ENCODE assay signal across 19 cellular contexts in the genomic region with DNA sequence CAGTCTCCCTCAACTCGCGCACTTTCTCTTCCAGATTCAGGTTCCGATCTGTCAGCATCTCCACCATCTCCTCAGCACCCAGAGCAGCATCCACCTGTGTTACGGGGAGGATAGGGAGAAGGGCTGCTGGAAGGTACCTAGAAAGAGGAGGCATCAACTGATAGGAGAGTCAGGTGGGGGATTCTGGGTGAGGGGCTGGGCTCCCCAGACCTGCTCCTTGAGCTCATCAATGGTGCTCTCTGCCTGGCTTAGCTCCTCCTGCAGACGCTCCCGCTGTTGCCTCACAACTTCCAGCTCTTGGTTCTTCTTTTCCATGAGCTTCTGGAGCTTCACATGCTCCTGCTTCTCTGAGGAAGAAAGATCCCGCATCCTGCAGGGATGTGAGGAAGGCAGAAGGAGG. TPM values are rescaled to one million over a fixed set of nuclear protein-coding genes. Genes with fewer than 3 reads are reported as not detected.
A peak's percentile ranks its signal among the peaks of the same experiment; 100 is the strongest.
DNase-seq lines count a peak whose midpoint lies in the region; ATAC-seq and TF ChIP-seq lines count a peak whose summit lies in the region.
"Had no signal": no experiment of that assay in that cellular context is flagged by ENCODE, and none has a peak within 500 bp of the region (broad histone marks: within the 10 kb centered on the region; RNA-seq: fewer than 3 reads in every experiment).

No MANE protein-coding gene starts in this region.

- no peak overlapping the region for H3K27ac Mint-ChIP-seq in Calu3 (ENCODE audit: unreplicated experiment)
- no peak overlapping the region for H3K27ac Mint-ChIP-seq in chondrocyte (ENCODE audit: unreplicated experiment)
- H3K27ac Mint-ChIP-seq: CD4-positive, alpha-beta T cell; CD8-positive, alpha-beta T cell had no signal

- H3K27me3 Mint-ChIP-seq in Calu3 (ENCODE audit: unreplicated experiment) (no peaks in the 10 kb centered on the region), chondrocyte (ENCODE audit: low read depth) (no peaks in the 10 kb centered on the region)
- H3K27me3 Mint-ChIP-seq: CD4-positive, alpha-beta T cell had no signal

- CTCF ChIA-PET in Calu3 (lab: Charles Lee): interaction anchor here (0.5 to 1.2 kb wide), 2 partner anchors 21 to 474 kb away, joined by 3 read pairs; no protein-coding TSS in a partner anchor

- TSS peak; percentile 83 for BruUV-seq in Calu3 (replicated peaks; lab: Mats Ljungman, UMichigan)

- H3K9me3 Mint-ChIP-seq in Calu3 (ENCODE audit: low read depth, unreplicated experiment) (no peaks in the 10 kb centered on the region), chondrocyte (ENCODE audit: low read depth) (no peaks in the 10 kb centered on the region)
- H3K9me3 Mint-ChIP-seq: CD14-positive monocyte; CD4-positive, alpha-beta T cell; CD8-positive, alpha-beta T cell had no signal

- DNase-seq in Calu3 (no peak), chondrocyte (ENCODE audit: low spot score) (peak; percentile 53), mesenteric fat pad (ENCODE audit: low spot score) (peak; percentile 53), GM10266 (ENCODE audit: extremely low spot score) (no peak), DMS153 (lab: John Stamatoyannopoulos, UW) (no peak), foreskin melanocyte (no peak)
- DNase-seq: 8988T; ACHN; BE2C; C1 segment of cervical spinal cord; Caco-2; CD4-positive, alpha-beta T cell; CD8-positive, alpha-beta T cell; DMS 273 treated with DMSO at 0.1 percent for 48 hours; DMS79 treated with DMSO at 0.1 percent for 48 hours; GF-D8 had no signal

- H3K4me1 Mint-ChIP-seq in Calu3 (ENCODE audit: low read depth, unreplicated experiment): no peaks in the 10 kb centered on the region
- H3K4me1 Mint-ChIP-seq in chondrocyte (ENCODE audit: low read depth): peaks cover 10% of the 10 kb centered on the region
- H3K4me1 Mint-ChIP-seq: CD14-positive monocyte had no signal

- no peak for ATAC-seq in HG03045 (IDR thresholded peaks at IDR 0.05; ENCODE audit: unreplicated experiment)
- ATAC-seq: CD8-positive, alpha-beta T cell; GM12878 had no signal

- TF ChIP-seq CTCF in Calu3 (IDR thresholded peaks at IDR 0.05; ENCODE audit: unreplicated experiment): no peak
- TF ChIP-seq CTCF in chondrocyte (IDR thresholded peaks at IDR 0.05): no peak
- TF ChIP-seq CTCF in GM10266 (IDR thresholded peaks at IDR 0.05; ENCODE audit: control insufficient read depth, insufficient read depth, low read depth, missing control alignments): no peak

- intact Hi-C loops in Calu3 (cut with micrococcal nuclease; ENCODE audit: unreplicated experiment): no loop called here

- H3K4me3 Mint-ChIP-seq in Calu3 (ENCODE audit: low read depth, unreplicated experiment) (no peak overlapping the region), chondrocyte (ENCODE audit: unreplicated experiment) (no peak overlapping the region)
- H3K4me3 Mint-ChIP-seq: CD14-positive monocyte; CD4-positive, alpha-beta T cell; CD8-positive, alpha-beta T cell had no signal

- H3K36me3 Mint-ChIP-seq in Calu3 (ENCODE audit: insufficient read depth, unreplicated experiment): peaks cover 10% of the 10 kb centered on the region
- peaks cover 53% of the 10 kb centered on the region for H3K36me3 Mint-ChIP-seq in chondrocyte (ENCODE audit: low read depth)

RNA-seq across cellular contexts. Expression of gene DCTN1, which starts 10.1 kb away (rescaled TPM):
- total RNA-seq in Calu3 (2022) (113 and 129 TPM in 2 replicates), chondrocyte (157 to 167 TPM (median 161 TPM) in 3 replicates), mesenteric fat pad (97.1 TPM)

RNA-seq across cellular contexts. Expression of gene SLC4A5, which starts 26.8 kb away (rescaled TPM):
- total RNA-seq in Calu3 (2022): 5.8 and 7.0 TPM in 2 replicates
- 0.65 to 2.2 TPM (median 1.2 TPM) in 3 replicates for total RNA-seq in chondrocyte
- 2.0 TPM for total RNA-seq in mesenteric fat pad

RNA-seq across cellular contexts. Expression of gene C2orf81, which starts 51.4 kb away (rescaled TPM):
- total RNA-seq in Calu3 (2022) (4.0 and 5.7 TPM in 2 replicates), chondrocyte (1.3 to 3.4 TPM (median 1.5 TPM) in 3 replicates), mesenteric fat pad (1.1 TPM)

RNA-seq across cellular contexts. Expression of gene WDR54, which starts 51.6 kb away (rescaled TPM):
- total RNA-seq in Calu3 (2022): 30.5 and 32.3 TPM in 2 replicates
- 10.4 to 11.2 TPM (median 11.0 TPM) in 3 replicates for total RNA-seq in chondrocyte
- total RNA-seq in mesenteric fat pad: 4.6 TPM

Comparison
In these comparisons a context has a peak if more than half of its experiments do, and no peak if none do; other contexts are left out.
1. DNase-seq: peak in chondrocyte (single experiment) and mesenteric fat pad (single experiment); none in Calu3 (single experiment), GM10266 (single experiment), DMS153 (single experiment) and foreskin melanocyte (single experiment).